1 cellular context compared by ENCODE assay signal in the genomic region with DNA sequence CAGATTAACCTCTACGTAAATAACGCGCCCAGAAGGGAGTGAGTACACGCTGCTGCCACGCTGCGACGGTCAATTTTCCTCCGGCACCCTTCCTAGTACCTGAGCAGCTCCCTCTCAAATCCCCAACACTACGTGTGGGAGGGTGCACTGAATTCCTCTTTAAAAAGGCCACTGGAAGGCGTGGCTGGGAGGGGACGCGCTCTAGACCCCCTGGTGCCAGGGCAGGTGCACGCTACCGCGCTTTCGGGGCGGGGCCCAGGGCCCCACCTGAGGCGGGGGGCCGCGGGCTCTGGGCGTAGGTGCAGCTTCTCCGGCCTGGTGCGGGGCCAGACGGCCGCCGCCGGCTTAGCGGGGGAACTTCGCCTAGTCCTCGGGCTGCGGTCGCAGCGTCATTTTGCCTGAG.
TF ChIP-seq lines count a peak whose summit lies in the region.

No MANE protein-coding gene starts in this region.

TF ChIP-seq in HEK293, 187 proteins besides CTCF, POLR2A, EP300 and RAD21 (continued from another document and continues in another):
- TF ChIP-seq, protein P1, sequence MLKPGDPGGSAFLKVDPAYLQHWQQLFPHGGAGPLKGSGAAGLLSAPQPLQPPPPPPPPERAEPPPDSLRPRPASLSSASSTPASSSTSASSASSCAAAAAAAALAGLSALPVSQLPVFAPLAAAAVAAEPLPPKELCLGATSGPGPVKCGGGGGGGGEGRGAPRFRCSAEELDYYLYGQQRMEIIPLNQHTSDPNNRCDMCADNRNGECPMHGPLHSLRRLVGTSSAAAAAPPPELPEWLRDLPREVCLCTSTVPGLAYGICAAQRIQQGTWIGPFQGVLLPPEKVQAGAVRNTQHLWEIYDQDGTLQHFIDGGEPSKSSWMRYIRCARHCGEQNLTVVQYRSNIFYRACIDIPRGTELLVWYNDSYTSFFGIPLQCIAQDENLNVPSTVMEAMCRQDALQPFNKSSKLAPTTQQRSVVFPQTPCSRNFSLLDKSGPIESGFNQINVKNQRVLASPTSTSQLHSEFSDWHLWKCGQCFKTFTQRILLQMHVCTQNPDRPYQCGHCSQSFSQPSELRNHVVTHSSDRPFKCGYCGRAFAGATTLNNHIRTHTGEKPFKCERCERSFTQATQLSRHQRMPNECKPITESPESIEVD (tag by site-specific recombination; IDR thresholded peaks at IDR 0.05): no peak
- peak; percentile 73 for TF ChIP-seq ZNF600 (tag by site-specific recombination; IDR thresholded peaks at IDR 0.05)
- TF ChIP-seq, protein P2, sequence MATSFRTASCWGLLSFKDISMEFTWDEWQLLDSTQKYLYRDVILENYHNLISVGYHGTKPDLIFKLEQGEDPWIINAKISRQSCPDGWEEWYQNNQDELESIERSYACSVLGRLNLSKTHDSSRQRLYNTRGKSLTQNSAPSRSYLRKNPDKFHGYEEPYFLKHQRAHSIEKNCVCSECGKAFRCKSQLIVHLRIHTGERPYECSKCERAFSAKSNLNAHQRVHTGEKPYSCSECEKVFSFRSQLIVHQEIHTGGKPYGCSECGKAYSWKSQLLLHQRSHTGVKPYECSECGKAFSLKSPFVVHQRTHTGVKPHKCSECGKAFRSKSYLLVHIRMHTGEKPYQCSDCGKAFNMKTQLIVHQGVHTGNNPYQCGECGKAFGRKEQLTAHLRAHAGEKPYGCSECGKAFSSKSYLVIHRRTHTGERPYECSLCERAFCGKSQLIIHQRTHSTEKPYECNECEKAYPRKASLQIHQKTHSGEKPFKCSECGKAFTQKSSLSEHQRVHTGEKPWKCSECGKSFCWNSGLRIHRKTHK (tag by site-specific recombination; IDR thresholded peaks at IDR 0.05): no peak
- TF ChIP-seq SCRT1 (tag by site-specific recombination; IDR thresholded peaks at IDR 0.05; ENCODE audit: borderline replicate concordance): no peak
- peak; percentile 21; the same call in 1 of the 2 replicates for TF ChIP-seq ZNF335 (tag by site-specific recombination; conservative IDR thresholded peaks at IDR 0.05)
- TF ChIP-seq ZNF169 (tag by site-specific recombination; IDR thresholded peaks at IDR 0.05): no peak
- no peak for TF ChIP-seq HOXA7 (CRISPR knock-in tag; IDR thresholded peaks at IDR 0.05; ENCODE audit: borderline replicate concordance)
- TF ChIP-seq ZEB2 (tag by site-specific recombination; IDR thresholded peaks at IDR 0.05): no peak; the same call in 1 of the 2 replicates
- peak; percentile 62; the same call in 1 of the 2 replicates for TF ChIP-seq SP3 (tag by site-specific recombination; IDR thresholded peaks at IDR 0.05)
- no peak for TF ChIP-seq ZNF24 (tag by site-specific recombination; IDR thresholded peaks at IDR 0.05)
- TF ChIP-seq OSR2 (tag by site-specific recombination; IDR thresholded peaks at IDR 0.05): no peak
- TF ChIP-seq ZFHX2 (tag by site-specific recombination; conservative IDR thresholded peaks at IDR 0.05): peak; percentile 50
- TF ChIP-seq, protein P3, sequence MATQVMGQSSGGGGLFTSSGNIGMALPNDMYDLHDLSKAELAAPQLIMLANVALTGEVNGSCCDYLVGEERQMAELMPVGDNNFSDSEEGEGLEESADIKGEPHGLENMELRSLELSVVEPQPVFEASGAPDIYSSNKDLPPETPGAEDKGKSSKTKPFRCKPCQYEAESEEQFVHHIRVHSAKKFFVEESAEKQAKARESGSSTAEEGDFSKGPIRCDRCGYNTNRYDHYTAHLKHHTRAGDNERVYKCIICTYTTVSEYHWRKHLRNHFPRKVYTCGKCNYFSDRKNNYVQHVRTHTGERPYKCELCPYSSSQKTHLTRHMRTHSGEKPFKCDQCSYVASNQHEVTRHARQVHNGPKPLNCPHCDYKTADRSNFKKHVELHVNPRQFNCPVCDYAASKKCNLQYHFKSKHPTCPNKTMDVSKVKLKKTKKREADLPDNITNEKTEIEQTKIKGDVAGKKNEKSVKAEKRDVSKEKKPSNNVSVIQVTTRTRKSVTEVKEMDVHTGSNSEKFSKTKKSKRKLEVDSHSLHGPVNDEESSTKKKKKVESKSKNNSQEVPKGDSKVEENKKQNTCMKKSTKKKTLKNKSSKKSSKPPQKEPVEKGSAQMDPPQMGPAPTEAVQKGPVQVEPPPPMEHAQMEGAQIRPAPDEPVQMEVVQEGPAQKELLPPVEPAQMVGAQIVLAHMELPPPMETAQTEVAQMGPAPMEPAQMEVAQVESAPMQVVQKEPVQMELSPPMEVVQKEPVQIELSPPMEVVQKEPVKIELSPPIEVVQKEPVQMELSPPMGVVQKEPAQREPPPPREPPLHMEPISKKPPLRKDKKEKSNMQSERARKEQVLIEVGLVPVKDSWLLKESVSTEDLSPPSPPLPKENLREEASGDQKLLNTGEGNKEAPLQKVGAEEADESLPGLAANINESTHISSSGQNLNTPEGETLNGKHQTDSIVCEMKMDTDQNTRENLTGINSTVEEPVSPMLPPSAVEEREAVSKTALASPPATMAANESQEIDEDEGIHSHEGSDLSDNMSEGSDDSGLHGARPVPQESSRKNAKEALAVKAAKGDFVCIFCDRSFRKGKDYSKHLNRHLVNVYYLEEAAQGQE (tag by site-specific recombination; IDR thresholded peaks at IDR 0.05): no peak
- no peak for TF ChIP-seq ZNF791 (tag by site-specific recombination; IDR thresholded peaks at IDR 0.05)
- TF ChIP-seq, protein P4, sequence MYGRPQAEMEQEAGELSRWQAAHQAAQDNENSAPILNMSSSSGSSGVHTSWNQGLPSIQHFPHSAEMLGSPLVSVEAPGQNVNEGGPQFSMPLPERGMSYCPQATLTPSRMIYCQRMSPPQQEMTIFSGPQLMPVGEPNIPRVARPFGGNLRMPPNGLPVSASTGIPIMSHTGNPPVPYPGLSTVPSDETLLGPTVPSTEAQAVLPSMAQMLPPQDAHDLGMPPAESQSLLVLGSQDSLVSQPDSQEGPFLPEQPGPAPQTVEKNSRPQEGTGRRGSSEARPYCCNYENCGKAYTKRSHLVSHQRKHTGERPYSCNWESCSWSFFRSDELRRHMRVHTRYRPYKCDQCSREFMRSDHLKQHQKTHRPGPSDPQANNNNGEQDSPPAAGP (tag by site-specific recombination; IDR thresholded peaks at IDR 0.05): 0 out of 2 replicates have a peak, but pooled peaks have one; percentile 12
- no peak for TF ChIP-seq ZNF175 (tag by site-specific recombination; IDR thresholded peaks at IDR 0.05)
- TF ChIP-seq ZXDB (tag by site-specific recombination; IDR thresholded peaks at IDR 0.05): no peak
- no peak for TF ChIP-seq ZIC2 (tag by site-specific recombination; IDR thresholded peaks at IDR 0.05)
- TF ChIP-seq ZNF155 (tag by site-specific recombination; IDR thresholded peaks at IDR 0.05): no peak
- TF ChIP-seq, protein P5, sequence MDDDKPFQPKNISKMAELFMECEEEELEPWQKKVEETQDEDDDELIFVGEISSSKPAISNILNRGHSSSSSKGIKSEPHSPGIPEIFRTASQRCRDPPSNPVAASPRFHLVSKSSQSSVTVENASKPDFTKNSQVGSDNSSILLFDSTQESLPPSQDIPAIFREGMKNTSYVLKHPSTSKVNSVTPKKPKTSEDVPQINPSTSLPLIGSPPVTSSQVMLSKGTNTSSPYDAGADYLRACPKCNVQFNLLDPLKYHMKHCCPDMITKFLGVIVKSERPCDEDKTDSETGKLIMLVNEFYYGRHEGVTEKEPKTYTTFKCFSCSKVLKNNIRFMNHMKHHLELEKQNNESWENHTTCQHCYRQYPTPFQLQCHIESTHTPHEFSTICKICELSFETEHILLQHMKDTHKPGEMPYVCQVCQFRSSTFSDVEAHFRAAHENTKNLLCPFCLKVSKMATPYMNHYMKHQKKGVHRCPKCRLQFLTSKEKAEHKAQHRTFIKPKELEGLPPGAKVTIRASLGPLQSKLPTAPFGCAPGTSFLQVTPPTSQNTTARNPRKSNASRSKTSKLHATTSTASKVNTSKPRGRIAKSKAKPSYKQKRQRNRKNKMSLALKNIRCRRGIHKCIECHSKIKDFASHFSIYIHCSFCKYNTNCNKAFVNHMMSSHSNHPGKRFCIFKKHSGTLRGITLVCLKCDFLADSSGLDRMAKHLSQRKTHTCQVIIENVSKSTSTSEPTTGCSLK (tag by site-specific recombination; IDR thresholded peaks at IDR 0.05): no peak
- TF ChIP-seq, protein P6, sequence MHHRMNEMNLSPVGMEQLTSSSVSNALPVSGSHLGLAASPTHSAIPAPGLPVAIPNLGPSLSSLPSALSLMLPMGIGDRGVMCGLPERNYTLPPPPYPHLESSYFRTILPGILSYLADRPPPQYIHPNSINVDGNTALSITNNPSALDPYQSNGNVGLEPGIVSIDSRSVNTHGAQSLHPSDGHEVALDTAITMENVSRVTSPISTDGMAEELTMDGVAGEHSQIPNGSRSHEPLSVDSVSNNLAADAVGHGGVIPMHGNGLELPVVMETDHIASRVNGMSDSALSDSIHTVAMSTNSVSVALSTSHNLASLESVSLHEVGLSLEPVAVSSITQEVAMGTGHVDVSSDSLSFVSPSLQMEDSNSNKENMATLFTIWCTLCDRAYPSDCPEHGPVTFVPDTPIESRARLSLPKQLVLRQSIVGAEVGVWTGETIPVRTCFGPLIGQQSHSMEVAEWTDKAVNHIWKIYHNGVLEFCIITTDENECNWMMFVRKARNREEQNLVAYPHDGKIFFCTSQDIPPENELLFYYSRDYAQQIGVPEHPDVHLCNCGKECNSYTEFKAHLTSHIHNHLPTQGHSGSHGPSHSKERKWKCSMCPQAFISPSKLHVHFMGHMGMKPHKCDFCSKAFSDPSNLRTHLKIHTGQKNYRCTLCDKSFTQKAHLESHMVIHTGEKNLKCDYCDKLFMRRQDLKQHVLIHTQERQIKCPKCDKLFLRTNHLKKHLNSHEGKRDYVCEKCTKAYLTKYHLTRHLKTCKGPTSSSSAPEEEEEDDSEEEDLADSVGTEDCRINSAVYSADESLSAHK (tag by site-specific recombination; IDR thresholded peaks at IDR 0.05): no peak
- no peak; the same call in 1 of the 2 replicates for TF ChIP-seq ZFP69B (tag by site-specific recombination; IDR thresholded peaks at IDR 0.05)
- TF ChIP-seq ZNF292 (tag by site-specific recombination; IDR thresholded peaks at IDR 0.05; ENCODE audit: borderline replicate concordance, low read depth): no peak
- TF ChIP-seq YY2 (tag by site-specific recombination; IDR thresholded peaks at IDR 0.05): no peak
- no peak for TF ChIP-seq ZFP41 (tag by site-specific recombination; IDR thresholded peaks at IDR 0.05; ENCODE audit: borderline replicate concordance)
- TF ChIP-seq, protein P7, sequence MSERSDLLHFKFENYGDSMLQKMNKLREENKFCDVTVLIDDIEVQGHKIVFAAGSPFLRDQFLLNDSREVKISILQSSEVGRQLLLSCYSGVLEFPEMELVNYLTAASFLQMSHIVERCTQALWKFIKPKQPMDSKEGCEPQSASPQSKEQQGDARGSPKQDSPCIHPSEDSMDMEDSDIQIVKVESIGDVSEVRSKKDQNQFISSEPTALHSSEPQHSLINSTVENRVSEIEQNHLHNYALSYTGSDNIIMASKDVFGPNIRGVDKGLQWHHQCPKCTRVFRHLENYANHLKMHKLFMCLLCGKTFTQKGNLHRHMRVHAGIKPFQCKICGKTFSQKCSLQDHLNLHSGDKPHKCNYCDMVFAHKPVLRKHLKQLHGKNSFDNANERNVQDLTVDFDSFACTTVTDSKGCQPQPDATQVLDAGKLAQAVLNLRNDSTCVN (tag by site-specific recombination; optimal IDR thresholded peaks at IDR 0.05): no peak
- TF ChIP-seq ZNF596 (tag by site-specific recombination; IDR thresholded peaks at IDR 0.05): no peak
- TF ChIP-seq ZNF549 (tag by site-specific recombination; IDR thresholded peaks at IDR 0.05): no peak
- TF ChIP-seq ZNF664 (tag by site-specific recombination; IDR thresholded peaks at IDR 0.05): no peak
- TF ChIP-seq ZNF558 (tag by site-specific recombination; IDR thresholded peaks at IDR 0.05): no peak
- TF ChIP-seq ZSCAN23 (tag by site-specific recombination; IDR thresholded peaks at IDR 0.05): no peak
- no peak for TF ChIP-seq ZNF707 (tag by site-specific recombination; IDR thresholded peaks at IDR 0.05)
- no peak for TF ChIP-seq ZNF677 (tag by site-specific recombination; IDR thresholded peaks at IDR 0.05)
- no peak for TF ChIP-seq ZNF76 (tag by site-specific recombination; IDR thresholded peaks at IDR 0.05; ENCODE audit: borderline replicate concordance, low read depth)
- TF ChIP-seq, protein P8, sequence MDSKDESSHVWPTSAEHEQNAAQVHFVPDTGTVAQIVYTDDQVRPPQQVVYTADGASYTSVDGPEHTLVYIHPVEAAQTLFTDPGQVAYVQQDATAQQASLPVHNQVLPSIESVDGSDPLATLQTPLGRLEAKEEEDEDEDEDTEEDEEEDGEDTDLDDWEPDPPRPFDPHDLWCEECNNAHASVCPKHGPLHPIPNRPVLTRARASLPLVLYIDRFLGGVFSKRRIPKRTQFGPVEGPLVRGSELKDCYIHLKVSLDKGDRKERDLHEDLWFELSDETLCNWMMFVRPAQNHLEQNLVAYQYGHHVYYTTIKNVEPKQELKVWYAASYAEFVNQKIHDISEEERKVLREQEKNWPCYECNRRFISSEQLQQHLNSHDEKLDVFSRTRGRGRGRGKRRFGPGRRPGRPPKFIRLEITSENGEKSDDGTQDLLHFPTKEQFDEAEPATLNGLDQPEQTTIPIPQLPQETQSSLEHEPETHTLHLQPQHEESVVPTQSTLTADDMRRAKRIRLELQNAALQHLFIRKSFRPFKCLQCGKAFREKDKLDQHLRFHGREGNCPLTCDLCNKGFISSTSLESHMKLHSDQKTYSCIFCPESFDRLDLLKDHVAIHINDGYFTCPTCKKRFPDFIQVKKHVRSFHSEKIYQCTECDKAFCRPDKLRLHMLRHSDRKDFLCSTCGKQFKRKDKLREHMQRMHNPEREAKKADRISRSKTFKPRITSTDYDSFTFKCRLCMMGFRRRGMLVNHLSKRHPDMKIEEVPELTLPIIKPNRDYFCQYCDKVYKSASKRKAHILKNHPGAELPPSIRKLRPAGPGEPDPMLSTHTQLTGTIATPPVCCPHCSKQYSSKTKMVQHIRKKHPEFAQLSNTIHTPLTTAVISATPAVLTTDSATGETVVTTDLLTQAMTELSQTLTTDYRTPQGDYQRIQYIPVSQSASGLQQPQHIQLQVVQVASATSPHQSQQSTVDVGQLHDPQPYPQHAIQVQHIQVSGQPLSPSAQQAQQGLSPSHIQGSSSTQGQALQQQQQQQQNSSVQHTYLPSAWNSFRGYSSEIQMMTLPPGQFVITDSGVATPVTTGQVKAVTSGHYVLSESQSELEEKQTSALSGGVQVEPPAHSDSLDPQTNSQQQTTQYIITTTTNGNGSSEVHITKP (tag by site-specific recombination; IDR thresholded peaks at IDR 0.05): no peak
- no peak for TF ChIP-seq ZNF23 (tag by site-specific recombination; IDR thresholded peaks at IDR 0.05; ENCODE audit: borderline replicate concordance)
- TF ChIP-seq ZNF514 (tag by site-specific recombination; IDR thresholded peaks at IDR 0.05): no peak
- TF ChIP-seq SP7 (tag by site-specific recombination; IDR thresholded peaks at IDR 0.05): no peak
- TF ChIP-seq ZNF16 (tag by site-specific recombination; IDR thresholded peaks at IDR 0.05; ENCODE audit: low read depth): no peak
- TF ChIP-seq, protein P9, sequence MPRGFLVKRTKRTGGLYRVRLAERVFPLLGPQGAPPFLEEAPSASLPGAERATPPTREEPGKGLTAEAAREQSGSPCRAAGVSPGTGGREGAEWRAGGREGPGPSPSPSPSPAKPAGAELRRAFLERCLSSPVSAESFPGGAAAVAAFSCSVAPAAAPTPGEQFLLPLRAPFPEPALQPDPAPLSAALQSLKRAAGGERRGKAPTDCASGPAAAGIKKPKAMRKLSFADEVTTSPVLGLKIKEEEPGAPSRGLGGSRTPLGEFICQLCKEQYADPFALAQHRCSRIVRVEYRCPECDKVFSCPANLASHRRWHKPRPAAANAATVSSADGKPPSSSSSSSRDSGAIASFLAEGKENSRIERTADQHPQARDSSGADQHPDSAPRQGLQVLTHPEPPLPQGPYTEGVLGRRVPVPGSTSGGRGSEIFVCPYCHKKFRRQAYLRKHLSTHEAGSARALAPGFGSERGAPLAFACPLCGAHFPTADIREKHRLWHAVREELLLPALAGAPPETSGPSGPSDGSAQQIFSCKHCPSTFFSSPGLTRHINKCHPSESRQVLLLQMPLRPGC (tag by site-specific recombination; IDR thresholded peaks at IDR 0.05): no peak
- no peak for TF ChIP-seq TCF7L2 (IDR thresholded peaks at IDR 0.05; ENCODE audit: borderline replicate concordance, low read depth, low read length)
